In the genomic region with DNA sequence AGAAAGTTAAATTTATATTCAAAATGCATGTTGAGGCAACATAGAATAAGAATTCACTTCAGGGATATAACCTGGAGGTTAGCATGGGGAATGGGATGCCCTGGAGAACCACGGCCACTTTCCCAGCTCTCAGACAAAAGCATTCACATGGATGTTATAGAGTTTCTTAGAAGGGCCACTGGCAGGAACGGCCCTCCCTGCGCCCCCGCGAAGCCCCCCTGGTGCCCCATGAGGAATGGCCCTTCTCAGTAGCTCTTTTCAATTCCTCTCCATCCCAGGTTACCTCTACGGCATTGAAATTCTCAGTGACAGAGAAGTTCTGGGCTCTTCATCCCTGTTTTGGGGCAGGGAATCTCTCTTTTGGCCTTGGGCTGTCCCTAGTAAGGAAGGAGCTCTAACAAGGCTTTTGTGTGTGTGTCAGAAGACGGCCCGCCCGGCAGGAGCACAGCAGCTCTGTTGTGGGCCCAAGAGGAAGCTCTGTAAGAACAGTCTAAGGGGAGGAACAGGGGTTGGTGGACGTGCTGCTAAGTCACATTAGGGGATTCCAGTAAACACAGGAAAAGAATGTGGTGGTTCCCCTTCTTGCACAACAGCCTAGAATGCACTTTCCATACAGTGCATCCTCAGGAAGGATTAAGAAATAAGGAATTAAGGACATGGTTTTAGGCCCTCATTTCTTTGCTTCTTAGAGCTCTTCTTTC, we compare ENCODE assay signal across 9 cellular contexts.
A peak's percentile ranks its signal among the peaks of the same experiment; 100 is the strongest.
DNase-seq lines count a peak whose midpoint lies in the region; ATAC-seq, FAIRE-seq and TF ChIP-seq lines count a peak whose summit lies in the region.
"Had no signal": no experiment of that assay in that cellular context is flagged by ENCODE, and none has a peak within 500 bp of the region (broad histone marks: within the 10 kb centered on the region; RNA-seq: fewer than 3 reads in every experiment).

No MANE protein-coding gene starts in this region.

- H3K4me1 ChIP-seq in kidney (ENCODE audit: control insufficient read depth in 1 of 2, insufficient read depth in 1 of 2, low read depth in 1 of 2, low read length in 2 of 2) (peaks cover 2 to 9% of the 10 kb centered on the region in 2 donors), suprapubic skin (peaks cover 12% of the 10 kb centered on the region)

- H3K27me3 ChIP-seq in suprapubic skin: no peaks in the 10 kb centered on the region
- H3K27me3 ChIP-seq: cardiac muscle cell had no signal

- DNase-seq in astrocyte of the hippocampus (ENCODE audit: low read depth, low spot score) (peak; percentile 39), kidney (peak; percentile 89), suprapubic skin (ENCODE audit: low spot score in 2 of 2) (peak in 1 of 2 donors; percentile 68)
- no peak for DNase-seq in activated naive CD4-positive, alpha-beta T cell treated with Interleukin-2 at 50 U/mL for 16 hours
- DNase-seq: T-helper 1 cell had no signal

- H3K9me3 ChIP-seq in kidney (ENCODE audit: control insufficient read depth in 1 of 2, low read length in 2 of 2) (no peaks in the 10 kb centered on the region), suprapubic skin (no peaks in the 10 kb centered on the region)

- peak in 1 of 2 donors; percentile 29 for TF ChIP-seq POLR2A in suprapubic skin (IDR thresholded peaks at IDR 0.05)

- H3K27ac ChIP-seq in kidney (ENCODE audit: low read depth in 2 of 2, low read length in 2 of 2) (no peak overlapping the region), suprapubic skin (peak overlapping the region; percentile 43)
- H3K27ac ChIP-seq: cardiac muscle cell had no signal

- peak; percentile 78 for ATAC-seq in HG02610 (IDR thresholded peaks at IDR 0.05; ENCODE audit: unreplicated experiment)
- ATAC-seq in HG03139 (IDR thresholded peaks at IDR 0.05; ENCODE audit: unreplicated experiment): no peak
- no peak for ATAC-seq in HG03025 (IDR thresholded peaks at IDR 0.05; ENCODE audit: low FRiP score, unreplicated experiment)

- TF ChIP-seq EP300 in suprapubic skin (IDR thresholded peaks at IDR 0.05): no peak

- H3K36me3 ChIP-seq in kidney (ENCODE audit: control insufficient read depth in 1 of 2, insufficient read depth in 2 of 2, low read length in 2 of 2) (no peaks in the 10 kb centered on the region), suprapubic skin (no peaks in the 10 kb centered on the region)
- H3K36me3 ChIP-seq: cardiac muscle cell had no signal

- intact Hi-C loops in kidney (cut with DNase I): no loop called here

- no peak overlapping the region for H3K9ac ChIP-seq in kidney (ENCODE audit: low read length in 2 of 2)

- TF ChIP-seq CTCF in kidney (IDR thresholded peaks at IDR 0.05; ENCODE audit: borderline replicate concordance, extremely low read depth, insufficient read depth) (no peak), suprapubic skin (IDR thresholded peaks at IDR 0.05) (no peak)

- no peak overlapping the region for H3K4me3 ChIP-seq in kidney (ENCODE audit: low read length in 2 of 2)
- no peak overlapping the region for H3K4me3 ChIP-seq in suprapubic skin
- H3K4me3 ChIP-seq: cardiac muscle cell had no signal

- 74% methylated on average over 10 of the region's 10 CpGs for WGBS in suprapubic skin

- no peak for FAIRE-seq in kidney (lab: Jason Lieb, UNC)
